11 cellular contexts compared by ENCODE assay signal in genomic region chr7:17774248-17774647, GRCh38.
DNase-seq lines count a peak whose midpoint lies in the region; ATAC-seq and TF ChIP-seq lines count a peak whose summit lies in the region.
"Had no signal": no experiment of that assay in that cellular context is flagged by ENCODE, and none has a peak within 500 bp of the region (broad histone marks: within the 10 kb centered on the region; RNA-seq: fewer than 3 reads in every experiment).

No MANE protein-coding gene starts in this region.

- H3K4me3 ChIP-seq in cardiac fibroblast (replicated peaks in 1 of 2; ENCODE audit: low read depth in 2 of 2, low read length in 2 of 2): no peak overlapping the region
- H3K4me3 ChIP-seq: spleen had no signal

- no peak for ATAC-seq in GM21737 (IDR thresholded peaks at IDR 0.05; ENCODE audit: unreplicated experiment)
- ATAC-seq in GM19463 (IDR thresholded peaks at IDR 0.05; ENCODE audit: unreplicated experiment): no peak

- TF ChIP-seq CTCF in cardiac fibroblast (IDR thresholded peaks at IDR 0.05; ENCODE audit: low read depth, low read length): no peak
- no peak for TF ChIP-seq CTCF in GM10266 (IDR thresholded peaks at IDR 0.05; ENCODE audit: control insufficient read depth, insufficient read depth, low read depth, missing control alignments)

- DNase-seq in EH (ENCODE audit: low read depth): peak; percentile 92
- peak; percentile 42 for DNase-seq in LoVo (ENCODE audit: low spot score)
- peak; percentile 63 to 93 for DNase-seq in cardiac fibroblast (ENCODE audit: low read depth in 2 of 2)
- peak; percentile 91 for DNase-seq in myocyte (ENCODE audit: low read depth)
- DNase-seq in pons (ENCODE audit: low spot score): no peak
- no peak for DNase-seq in GM10266 (ENCODE audit: extremely low spot score)
- DNase-seq: central memory CD4-positive, alpha-beta T cell; NCI-H1092 treated with DMSO at 0.1 percent for 48 hours; spleen had no signal

Comparison
In these comparisons a context has a peak if more than half of its experiments do, and no peak if none do; other contexts are left out.
1. DNase-seq: peak in EH (single experiment), LoVo (single experiment), cardiac fibroblast (2 of 2) and myocyte (single experiment); none in pons (single experiment) and GM10266 (single experiment).